ENCODE assay signal across 26 cellular contexts in the genomic region with DNA sequence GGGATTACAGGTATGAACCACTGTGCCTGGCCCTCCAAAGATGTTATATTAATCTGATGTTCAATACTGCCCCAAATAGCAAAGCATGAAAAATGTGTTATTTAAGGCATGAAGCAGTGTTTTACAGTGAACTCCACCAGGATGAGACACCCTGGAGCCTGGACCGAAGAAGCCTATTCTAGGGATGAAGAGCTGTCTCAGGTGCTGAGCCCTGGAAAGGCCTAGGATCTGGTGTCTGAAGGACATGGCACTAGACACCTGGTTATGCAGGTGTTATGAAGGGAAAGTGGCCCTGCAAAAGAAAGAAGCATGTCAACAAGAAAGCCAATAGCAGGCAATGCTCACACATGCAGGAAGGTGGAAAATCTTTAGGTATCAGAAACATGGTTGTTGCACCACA.
"Had no signal": no experiment of that assay in that cellular context is flagged by ENCODE, and none has a peak within 500 bp of the region (broad histone marks: within the 10 kb centered on the region; RNA-seq: fewer than 3 reads in every experiment).

No MANE protein-coding gene starts in this region.

- H3K36me3 ChIP-seq: ascending aorta, cardiac muscle cell had no signal

- H3K4me1 ChIP-seq: ascending aorta had no signal

- H3K9me3 ChIP-seq: ascending aorta had no signal

- DNase-seq: activated B cell treated with CpG ODN at 0.5 μM for 24 hours; activated CD4-positive, alpha-beta memory T cell treated with anti-CD3 and anti-CD28 coated beads for 36 hours; activated CD4-positive, alpha-beta T cell treated with anti-CD3 and anti-CD28 coated beads for 4 hours; activated CD4-positive, alpha-beta T cell treated with anti-CD3 and anti-CD28 coated beads, Interleukin-2, amount 10 ng/mL, durations not matched to agents 24 days and 14 days; activated CD4-positive, alpha-beta T cell treated with anti-CD3 and anti-CD28 coated beads, Interleukin-2, amount 50 U/mL, for 1 hour; activated CD4-positive, alpha-beta T cell treated with anti-CD3 and anti-CD28 coated beads, Interleukin-2, amount 50 U/mL, for 4 hours; activated CD4-positive, CD25-positive, alpha-beta regulatory T cell treated with anti-CD3 and anti-CD28 coated beads, Interleukin-2, amount 50 U/mL, for 72 hours; activated CD8-positive, alpha-beta memory T cell treated with anti-CD3 and anti-CD28 coated beads, Interleukin-2, amount 50 U/mL, for 48 hours; activated CD8-positive, alpha-beta T cell treated with anti-CD3 and anti-CD28 coated beads for 36 hours; activated effector memory CD4-positive, alpha-beta T cell treated with Interleukin-2 at 50 U/mL for 16 hours; activated gamma-delta T cell; activated naive CD4-positive, alpha-beta T cell treated with anti-CD3 and anti-CD28 coated beads, Interleukin-2, amount 10 ng/mL, durations not matched to agents 7 days and 5 days; activated naive CD4-positive, alpha-beta T cell treated with Interleukin-2 at 50 U/mL for 16 hours; activated naive CD8-positive, alpha-beta T cell treated with anti-CD3 and anti-CD28 coated beads, Interleukin-2, amount 10 ng/mL, durations not matched to agents 7 days and 5 days; activated naive CD8-positive, alpha-beta T cell treated with anti-CD3 and anti-CD28 coated beads, Interleukin-2, amount 50 U/mL, for 24 hours; activated T-cell treated with anti-CD3 and anti-CD28 coated beads, Interleukin-2, amount 50 U/mL, for 24 hours; activated T-cell treated with anti-CD3 and anti-CD28 coated beads, Interleukin-2, amount 50 U/mL, for 48 hours; amygdala; anterior cingulate cortex; caudate nucleus; cerebellar nuclear complex; T-helper 2 cell; T-helper 9 cell had no signal

- ATAC-seq: activated CD8-positive, alpha-beta T cell treated with anti-CD3 and anti-CD28 coated beads for 36 hours; activated naive CD8-positive, alpha-beta T cell treated with anti-CD3 and anti-CD28 coated beads, Interleukin-2, amount 50 U/mL, for 24 hours had no signal

- H3K4me3 ChIP-seq: ascending aorta, cardiac muscle cell had no signal

- H3K27me3 ChIP-seq: ascending aorta, cardiac muscle cell had no signal

- H3K27ac ChIP-seq: ascending aorta, cardiac muscle cell, VCaP had no signal
